In genomic region chr2:201937343-201937742, GRCh38 we compare ENCODE assay signal across 21 cellular contexts.
DNase-seq lines count a peak whose midpoint lies in the region; ATAC-seq, FAIRE-seq and TF ChIP-seq lines count a peak whose summit lies in the region.
"Had no signal": no experiment of that assay in that cellular context is flagged by ENCODE, and none has a peak within 500 bp of the region (broad histone marks: within the 10 kb centered on the region; RNA-seq: fewer than 3 reads in every experiment).

No MANE protein-coding gene starts in this region.

- H3K27ac Mint-ChIP-seq in activated naive CD8-positive, alpha-beta T cell treated with anti-CD3 and anti-CD28 coated beads for 36 hours = no peak overlapping the region
- H3K27ac Mint-ChIP-seq: CD8-positive, alpha-beta memory T cell; IgD-negative memory B cell had no signal

- FAIRE-seq in K562 (lab: Jason Lieb, UNC) = no peak
- FAIRE-seq: GM12892, H54 had no signal

- H3K27me3 Mint-ChIP-seq in activated naive CD8-positive, alpha-beta T cell treated with anti-CD3 and anti-CD28 coated beads for 36 hours = peaks cover 9% of the 10 kb centered on the region

- CTCF ChIA-PET in HCT116 (lab: Charles Lee) = no interaction called here
- CTCF ChIA-PET in K562 (lab: Yijun Ruan, JAX; ENCODE audit: low intra/inter-chr PET ratio) = no interaction called here

- no TSS peak for BruUV-seq in HCT116 (replicated peaks; lab: Mats Ljungman, UMichigan)
- no TSS peak for BruUV-seq in K562 (replicated peaks; lab: Mats Ljungman, UMichigan)

- TF ChIP-seq EP300 in K562 (IDR thresholded peaks at IDR 0.05; ENCODE audit: low read length) (no peak), stomach (IDR thresholded peaks at IDR 0.05) (no peak)

- H3K27me3 ChIP-seq in HCT116 (ENCODE audit: insufficient read depth, low read length) (peaks cover 9% of the 10 kb centered on the region; the same call in 1 of the 2 replicates), K562 (ENCODE audit: control insufficient read depth in 2 of 2, insufficient read depth in 2 of 2, low read length in 2 of 2) (peaks cover 0 to 22% of the 10 kb centered on the region in 2 experiments; a peak in 4 of 5 replicates), testis (no peaks in the 10 kb centered on the region), stomach (peaks cover 0 to 5% (median 0%) of the 10 kb centered on the region in 3 donors)
- H3K27me3 ChIP-seq: BLaER1 treated with 17β-estradiol and CSF1 and Interleukin-3, amounts not matched to agents 10 nM and 100 nM had no signal

- no peak for TF ChIP-seq CTCF in HCT116 (IDR thresholded peaks at IDR 0.05 in 2 of 3, conservative IDR thresholded peaks at IDR 0.05 in 1 of 3; ENCODE audit: borderline replicate concordance in 1 of 3, insufficient read depth in 1 of 3, low read depth in 2 of 3, low read length in 2 of 3)
- no peak for TF ChIP-seq CTCF in K562 (IDR thresholded peaks at IDR 0.05 in 2 of 3, conservative IDR thresholded peaks at IDR 0.05 in 1 of 3; ENCODE audit: insufficient read depth in 2 of 3, low read depth in 1 of 3, low read length in 3 of 3)
- no peak for TF ChIP-seq CTCF in testis (IDR thresholded peaks at IDR 0.05)
- no peak for TF ChIP-seq CTCF in stomach (IDR thresholded peaks at IDR 0.05)

- H2AFZ ChIP-seq in HCT116 (ENCODE audit: low read depth, low read length, poor library complexity, severe bottlenecking) = no peak overlapping the region
- H2AFZ ChIP-seq in K562 (ENCODE audit: low read depth, low read length) = no peak overlapping the region

- H3K36me3 Mint-ChIP-seq in activated naive CD8-positive, alpha-beta T cell treated with anti-CD3 and anti-CD28 coated beads for 36 hours = no peaks in the 10 kb centered on the region
- H3K36me3 Mint-ChIP-seq: CD8-positive, alpha-beta memory T cell had no signal

- H3K9me3 Mint-ChIP-seq in activated naive CD8-positive, alpha-beta T cell treated with anti-CD3 and anti-CD28 coated beads for 36 hours = no peaks in the 10 kb centered on the region

- POLR2A ChIA-PET in HCT116 (lab: Charles Lee) (no interaction called here), K562 (lab: Yijun Ruan, JAX) (interaction anchor here (0.6 kb wide), 1 partner anchor 1119 kb away, joined by 4 read pairs; no protein-coding TSS in a partner anchor)

- DNase-seq in HCT116 (ENCODE audit: low read depth, low spot score) = no peak
- DNase-seq in K562 (ENCODE audit: extremely low read depth in 1 of 4, low spot score in 3 of 4) = peak in 2 of 4 experiments; percentile 4 to 18
- DNase-seq in mesenteric fat pad (ENCODE audit: low spot score) = peak; percentile 12
- DNase-seq in testis = peak; percentile 63
- no peak for DNase-seq in activated naive CD8-positive, alpha-beta T cell treated with anti-CD3 and anti-CD28 coated beads for 36 hours
- DNase-seq in stimulated activated CD4-positive, alpha-beta T cell treated with anti-CD3 and anti-CD28 coated beads, Interleukin-4, amount 100 ng/mL, for 1 hour = no peak
- DNase-seq in stomach = no peak
- DNase-seq: CD8-positive, alpha-beta memory T cell; DMS79; HFFc6; MM.1S; NCI-H1092; NCI-H1436 treated with DMSO at 0.1 percent for 48 hours; NCI-H2029; NCI-H446; SHP77 had no signal

- H3K9ac ChIP-seq in HCT116 (ENCODE audit: low read length) = no peak overlapping the region
- no peak overlapping the region for H3K9ac ChIP-seq in K562 (ENCODE audit: insufficient read depth in 1 of 2, low read depth in 2 of 2, low read length in 2 of 2)
- H3K9ac ChIP-seq: BLaER1 treated with 17β-estradiol and CSF1 and Interleukin-3, amounts not matched to agents 10 nM and 100 nM had no signal

- no peak for TF ChIP-seq POLR2A in HCT116 (IDR thresholded peaks at IDR 0.05; ENCODE audit: borderline replicate concordance, extremely low read depth, insufficient read depth, insufficient read length)
- no peak for TF ChIP-seq POLR2A in K562 (conservative IDR thresholded peaks at IDR 0.05)
- TF ChIP-seq POLR2A in testis (IDR thresholded peaks at IDR 0.05) = no peak
- TF ChIP-seq POLR2A in stomach (IDR thresholded peaks at IDR 0.05) = no peak

- no peak overlapping the region for H3K4me2 ChIP-seq in HCT116 (ENCODE audit: low read length)
- H3K4me2 ChIP-seq in K562 (ENCODE audit: insufficient read depth, low read length) = no peak overlapping the region

- H3K79me2 ChIP-seq in HCT116 (ENCODE audit: insufficient read depth, low read length) = no peaks in the 10 kb centered on the region
- H3K79me2 ChIP-seq in K562 (ENCODE audit: control insufficient read depth, insufficient read depth, low read length) = no peaks in the 10 kb centered on the region

- intact Hi-C loops in HCT116 (cut with micrococcal nuclease) (no loop called here), K562 (cut with micrococcal nuclease) (no loop called here), testis (cut with DNase I; ENCODE audit: low total_unique reads) (no loop called here), stomach (cut with DNase I; ENCODE audit: low total_unique reads) (no loop called here)

- no peaks in the 10 kb centered on the region for H3K9me2 ChIP-seq in HCT116 (ENCODE audit: insufficient read depth)

- WGBS in K562 (ENCODE audit: insufficient coverage, low coverage, missing lambda C conversion rate) = 0% methylated on average over 4 of the region's 4 CpGs
- 64 to 81% methylated on average over 4 of the region's 4 CpGs for WGBS in testis, 2 donors
- WGBS in stomach, 5 donors = 96 to 98% (median 96%) methylated on average over 4 of the region's 4 CpGs

- no peaks in the 10 kb centered on the region for H3K36me3 ChIP-seq in HCT116 (ENCODE audit: control insufficient read depth in 1 of 2, insufficient read depth in 2 of 2, low read length in 2 of 2)
- H3K36me3 ChIP-seq in K562 (ENCODE audit: control insufficient read depth, insufficient read depth, low read length) = no peaks in the 10 kb centered on the region
- H3K36me3 ChIP-seq in testis (ENCODE audit: low read depth, missing control alignments) = no peaks in the 10 kb centered on the region
- H3K36me3 ChIP-seq in stomach = no peaks in the 10 kb centered on the region
- H3K36me3 ChIP-seq: BLaER1 treated with 17β-estradiol and CSF1 and Interleukin-3, amounts not matched to agents 10 nM and 100 nM had no signal

- no peak overlapping the region for H3K4me3 Mint-ChIP-seq in activated naive CD8-positive, alpha-beta T cell treated with anti-CD3 and anti-CD28 coated beads for 36 hours
- H3K4me3 Mint-ChIP-seq: CD8-positive, alpha-beta memory T cell; IgD-negative memory B cell had no signal

- in situ Hi-C loops in K562 (cut with MboI) = no loop called here

- H3K9me3 ChIP-seq in HCT116 (ENCODE audit: control insufficient read depth in 1 of 2, insufficient read depth in 1 of 2, low read depth in 1 of 2, low read length in 2 of 2) (no peaks in the 10 kb centered on the region), K562 (replicated peaks; ENCODE audit: control insufficient read depth, insufficient read depth, low read depth, low read length) (no peaks in the 10 kb centered on the region), testis (no peaks in the 10 kb centered on the region), stomach (peaks cover 0 to 13% (median 5%) of the 10 kb centered on the region in 4 donors)

- no peak overlapping the region for H3K27ac ChIP-seq in HCT116 (ENCODE audit: low read depth, low read length)
- no peak overlapping the region for H3K27ac ChIP-seq in K562 (ENCODE audit: extremely low read depth, low read depth, low read length)
- no peak overlapping the region for H3K27ac ChIP-seq in testis
- no peak overlapping the region for H3K27ac ChIP-seq in stomach
- H3K27ac ChIP-seq: BLaER1 treated with 17β-estradiol and CSF1 and Interleukin-3, amounts not matched to agents 10 nM and 100 nM; SK-N-MC had no signal

- H4K20me1 ChIP-seq in HCT116 (ENCODE audit: insufficient read depth) (no peaks in the 10 kb centered on the region), K562 (replicated peaks; ENCODE audit: control insufficient read depth, insufficient read depth, low read length) (no peaks in the 10 kb centered on the region)
- H4K20me1 ChIP-seq: BLaER1 treated with 17β-estradiol and CSF1 and Interleukin-3, amounts not matched to agents 10 nM and 100 nM had no signal

- H3K4me1 Mint-ChIP-seq in activated naive CD8-positive, alpha-beta T cell treated with anti-CD3 and anti-CD28 coated beads for 36 hours = no peaks in the 10 kb centered on the region
- H3K4me1 Mint-ChIP-seq: CD8-positive, alpha-beta memory T cell; IgD-negative memory B cell had no signal

- ATAC-seq in HCT116 (peak; percentile 63), K562 (0 out of 3 replicates have a peak, but pooled peaks have one; percentile 47)

- TF ChIP-seq RAD21 in HCT116 (IDR thresholded peaks at IDR 0.05; ENCODE audit: low read depth) (no peak), K562 (CRISPR knock-in tag; conservative IDR thresholded peaks at IDR 0.05 in 1 of 2, IDR thresholded peaks at IDR 0.05 in 1 of 2) (no peak)

- H3K4me1 ChIP-seq in HCT116 (ENCODE audit: control insufficient read depth in 1 of 2, insufficient read depth in 2 of 2, low read length in 2 of 2) (no peaks in the 10 kb centered on the region), K562 (replicated peaks in 1 of 2; ENCODE audit: control insufficient read depth in 2 of 2, insufficient read depth in 2 of 2, low read length in 2 of 2) (no peaks in the 10 kb centered on the region), testis (no peaks in the 10 kb centered on the region), stomach (peaks cover 0 to 5% (median 0%) of the 10 kb centered on the region in 4 donors)

- RAD21 ChIA-PET in HCT116 (lab: Charles Lee; ENCODE audit: low non-redundant PET in 1 of 2, low total read pairs in 2 of 2, uncharacterized antibody in 2 of 2, unreplicated experiment in 2 of 2) = no interaction called here

- H3K4me3 ChIP-seq in HCT116 (replicated peaks in 1 of 2; ENCODE audit: low read depth in 1 of 2, low read length in 2 of 2) = no peak overlapping the region
- H3K4me3 ChIP-seq in K562 = no peak overlapping the region
- H3K4me3 ChIP-seq in testis = no peak overlapping the region
- no peak overlapping the region for H3K4me3 ChIP-seq in stomach
- H3K4me3 ChIP-seq: BLaER1 treated with 17β-estradiol and CSF1 and Interleukin-3, amounts not matched to agents 10 nM and 100 nM; SK-N-MC had no signal

- no peaks in the 10 kb centered on the region for H3K9me1 ChIP-seq in K562 (ENCODE audit: control insufficient read depth, insufficient read depth, low read length)

TF ChIP-seq in HCT116, 20 proteins besides CTCF, POLR2A, EP300 and RAD21 (continues in another document):
- no peak for TF ChIP-seq EZH2 (IDR thresholded peaks at IDR 0.05)
- no peak for TF ChIP-seq EZH2phosphoT487 (IDR thresholded peaks at IDR 0.05; ENCODE audit: borderline replicate concordance)
- no peak for TF ChIP-seq ATF3 (IDR thresholded peaks at IDR 0.05)

TF ChIP-seq in K562, 482 proteins besides CTCF, POLR2A, EP300 and RAD21 (continues in another document):
- TF ChIP-seq PKNOX1 (IDR thresholded peaks at IDR 0.05) = peak; percentile 5; the same call in 1 of the 2 replicates

Comparison
In these comparisons a context has a peak if more than half of its experiments do, and no peak if none do; other contexts are left out.
1. DNase-seq: peak in mesenteric fat pad (single experiment) and testis (single experiment); none in HCT116 (single experiment), activated naive CD8-positive, alpha-beta T cell treated with anti-CD3 and anti-CD28 coated beads for 36 hours (single experiment), stimulated activated CD4-positive, alpha-beta T cell treated with anti-CD3 and anti-CD28 coated beads, Interleukin-4, amount 100 ng/mL, for 1 hour (single experiment) and stomach (single experiment).